1 cellular context compared by ENCODE assay signal in the genomic region with DNA sequence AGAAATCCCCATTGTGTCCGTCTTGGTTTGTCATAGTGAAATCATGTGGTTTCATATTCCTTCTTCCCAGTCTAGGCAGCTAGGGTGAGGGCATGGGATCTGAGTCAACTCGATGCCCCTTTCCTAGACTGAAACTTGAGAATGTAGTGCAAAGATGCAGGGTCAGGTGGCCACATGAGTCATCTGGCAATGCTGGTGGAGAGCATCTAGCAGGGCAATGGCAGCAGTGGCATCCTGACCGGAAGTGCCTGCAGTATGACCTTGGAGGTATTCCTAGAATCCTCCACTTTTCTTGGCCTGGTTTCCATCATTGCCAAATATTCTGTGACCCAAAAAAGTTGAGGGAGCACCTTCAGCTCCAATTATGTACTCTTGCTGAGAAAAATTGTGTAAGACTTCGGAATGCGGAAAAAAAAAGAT.
TF ChIP-seq lines count a peak whose summit lies in the region.

No MANE protein-coding gene starts in this region.

TF ChIP-seq in HCT116, 20 proteins besides CTCF, POLR2A, EP300 and RAD21:
- TF ChIP-seq ZNF274 (IDR thresholded peaks at IDR 0.05; ENCODE audit: low read depth, low read length) (no peak), EZH2 (IDR thresholded peaks at IDR 0.05) (no peak), SRF (IDR thresholded peaks at IDR 0.05; ENCODE audit: low read depth) (no peak), CEBPB (IDR thresholded peaks at IDR 0.05; ENCODE audit: low read depth) (0 out of 2 replicates have a peak, but pooled peaks have one; percentile 20), TCF7L2 (IDR thresholded peaks at IDR 0.05; ENCODE audit: borderline replicate concordance, extremely low read depth, insufficient read depth, insufficient read length) (no peak), FOSL1 (IDR thresholded peaks at IDR 0.05; ENCODE audit: low read depth) (peak; percentile 73), CBX3 (IDR thresholded peaks at IDR 0.05; ENCODE audit: low read depth) (peak; percentile 83; the same call in 1 of the 2 replicates), ELF1 (IDR thresholded peaks at IDR 0.05; ENCODE audit: borderline replicate concordance, low read depth) (peak; percentile 43), YY1 (IDR thresholded peaks at IDR 0.05; ENCODE audit: extremely low read depth, insufficient replicate concordance, low read depth, low read length) (peak; percentile 20), EGR1 (IDR thresholded peaks at IDR 0.05; ENCODE audit: low read depth) (no peak), ZFX (IDR thresholded peaks at IDR 0.05) (no peak), POLR2AphosphoS5 (IDR thresholded peaks at IDR 0.05; ENCODE audit: low read depth, low read length) (no peak), JUND (IDR thresholded peaks at IDR 0.05) (peak; percentile 78), SIN3A (IDR thresholded peaks at IDR 0.05; ENCODE audit: low read depth) (no peak), SP1 (IDR thresholded peaks at IDR 0.05; ENCODE audit: low read depth) (peak; percentile 63), EZH2phosphoT487 (IDR thresholded peaks at IDR 0.05; ENCODE audit: borderline replicate concordance) (no peak)
- TF ChIP-seq, protein P1, sequence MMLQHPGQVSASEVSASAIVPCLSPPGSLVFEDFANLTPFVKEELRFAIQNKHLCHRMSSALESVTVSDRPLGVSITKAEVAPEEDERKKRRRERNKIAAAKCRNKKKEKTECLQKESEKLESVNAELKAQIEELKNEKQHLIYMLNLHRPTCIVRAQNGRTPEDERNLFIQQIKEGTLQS (IDR thresholded peaks at IDR 0.05), result no peak
- TF ChIP-seq, protein P2, sequence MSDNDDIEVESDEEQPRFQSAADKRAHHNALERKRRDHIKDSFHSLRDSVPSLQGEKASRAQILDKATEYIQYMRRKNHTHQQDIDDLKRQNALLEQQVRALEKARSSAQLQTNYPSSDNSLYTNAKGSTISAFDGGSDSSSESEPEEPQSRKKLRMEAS (IDR thresholded peaks at IDR 0.05), result peak; percentile 33; the same call in 1 of the 2 replicates
- TF ChIP-seq, protein P3, sequence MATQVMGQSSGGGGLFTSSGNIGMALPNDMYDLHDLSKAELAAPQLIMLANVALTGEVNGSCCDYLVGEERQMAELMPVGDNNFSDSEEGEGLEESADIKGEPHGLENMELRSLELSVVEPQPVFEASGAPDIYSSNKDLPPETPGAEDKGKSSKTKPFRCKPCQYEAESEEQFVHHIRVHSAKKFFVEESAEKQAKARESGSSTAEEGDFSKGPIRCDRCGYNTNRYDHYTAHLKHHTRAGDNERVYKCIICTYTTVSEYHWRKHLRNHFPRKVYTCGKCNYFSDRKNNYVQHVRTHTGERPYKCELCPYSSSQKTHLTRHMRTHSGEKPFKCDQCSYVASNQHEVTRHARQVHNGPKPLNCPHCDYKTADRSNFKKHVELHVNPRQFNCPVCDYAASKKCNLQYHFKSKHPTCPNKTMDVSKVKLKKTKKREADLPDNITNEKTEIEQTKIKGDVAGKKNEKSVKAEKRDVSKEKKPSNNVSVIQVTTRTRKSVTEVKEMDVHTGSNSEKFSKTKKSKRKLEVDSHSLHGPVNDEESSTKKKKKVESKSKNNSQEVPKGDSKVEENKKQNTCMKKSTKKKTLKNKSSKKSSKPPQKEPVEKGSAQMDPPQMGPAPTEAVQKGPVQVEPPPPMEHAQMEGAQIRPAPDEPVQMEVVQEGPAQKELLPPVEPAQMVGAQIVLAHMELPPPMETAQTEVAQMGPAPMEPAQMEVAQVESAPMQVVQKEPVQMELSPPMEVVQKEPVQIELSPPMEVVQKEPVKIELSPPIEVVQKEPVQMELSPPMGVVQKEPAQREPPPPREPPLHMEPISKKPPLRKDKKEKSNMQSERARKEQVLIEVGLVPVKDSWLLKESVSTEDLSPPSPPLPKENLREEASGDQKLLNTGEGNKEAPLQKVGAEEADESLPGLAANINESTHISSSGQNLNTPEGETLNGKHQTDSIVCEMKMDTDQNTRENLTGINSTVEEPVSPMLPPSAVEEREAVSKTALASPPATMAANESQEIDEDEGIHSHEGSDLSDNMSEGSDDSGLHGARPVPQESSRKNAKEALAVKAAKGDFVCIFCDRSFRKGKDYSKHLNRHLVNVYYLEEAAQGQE (IDR thresholded peaks at IDR 0.05; ENCODE audit: low read depth), result no peak
- TF ChIP-seq, protein P4, sequence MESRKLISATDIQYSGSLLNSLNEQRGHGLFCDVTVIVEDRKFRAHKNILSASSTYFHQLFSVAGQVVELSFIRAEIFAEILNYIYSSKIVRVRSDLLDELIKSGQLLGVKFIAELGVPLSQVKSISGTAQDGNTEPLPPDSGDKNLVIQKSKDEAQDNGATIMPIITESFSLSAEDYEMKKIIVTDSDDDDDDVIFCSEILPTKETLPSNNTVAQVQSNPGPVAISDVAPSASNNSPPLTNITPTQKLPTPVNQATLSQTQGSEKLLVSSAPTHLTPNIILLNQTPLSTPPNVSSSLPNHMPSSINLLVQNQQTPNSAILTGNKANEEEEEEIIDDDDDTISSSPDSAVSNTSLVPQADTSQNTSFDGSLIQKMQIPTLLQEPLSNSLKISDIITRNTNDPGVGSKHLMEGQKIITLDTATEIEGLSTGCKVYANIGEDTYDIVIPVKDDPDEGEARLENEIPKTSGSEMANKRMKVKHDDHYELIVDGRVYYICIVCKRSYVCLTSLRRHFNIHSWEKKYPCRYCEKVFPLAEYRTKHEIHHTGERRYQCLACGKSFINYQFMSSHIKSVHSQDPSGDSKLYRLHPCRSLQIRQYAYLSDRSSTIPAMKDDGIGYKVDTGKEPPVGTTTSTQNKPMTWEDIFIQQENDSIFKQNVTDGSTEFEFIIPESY (IDR thresholded peaks at IDR 0.05; ENCODE audit: extremely low read depth, insufficient replicate concordance, low read length), result no peak
TF ChIP-seq in HCT116: peak in this region for 8.
